ENCODE assay signal across 25 cellular contexts in the genomic region with DNA sequence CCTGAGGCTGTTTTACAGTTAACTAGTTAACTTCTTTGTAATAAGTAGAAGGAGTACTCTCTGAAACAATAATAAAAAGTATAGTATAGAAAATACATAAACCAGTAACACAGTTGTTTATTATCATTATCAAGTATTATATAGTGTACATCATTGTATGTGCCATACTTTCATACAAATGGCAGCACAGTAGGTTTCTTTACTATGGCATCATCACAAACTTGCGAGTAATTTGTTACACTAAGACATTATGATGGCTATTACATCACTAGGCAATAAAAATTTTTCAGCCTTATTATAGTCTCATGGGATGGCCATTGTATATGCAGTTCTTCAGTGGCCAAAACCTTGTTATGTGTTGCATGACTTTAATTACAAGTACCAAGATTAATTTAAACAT.
"Had no signal": no experiment of that assay in that cellular context is flagged by ENCODE, and none has a peak within 500 bp of the region (broad histone marks: within the 10 kb centered on the region; RNA-seq: fewer than 3 reads in every experiment).

No MANE protein-coding gene starts in this region.

- H3K4me1 ChIP-seq: stomach, suprapubic skin, testis, thyroid gland, tibial artery, tibial nerve, transverse colon, upper lobe of left lung, uterus, vagina had no signal

- H3K4me3 ChIP-seq: stomach, suprapubic skin, testis, thoracic aorta, thyroid gland, tibial artery, tibial nerve, transverse colon, upper lobe of left lung, uterus, vagina had no signal

- H3K9me3 ChIP-seq: stomach, suprapubic skin, testis, thoracic aorta, thyroid gland, tibial artery, tibial nerve, transverse colon, upper lobe of left lung, uterus, vagina had no signal

- DNase-seq: stimulated activated CD4-positive, alpha-beta T cell treated with anti-CD3 and anti-CD28 coated beads, Interleukin-2, amount 100 ng/mL, for 48 hours; stimulated activated CD4-positive, alpha-beta T cell treated with anti-CD3 and anti-CD28 coated beads, Interleukin-4, amount 100 ng/mL, for 1 hour; stimulated activated CD4-positive, alpha-beta T cell treated with anti-CD3 and anti-CD28 coated beads, Interleukin-4, amount 100 ng/mL, for 24 hours; stimulated activated CD4-positive, alpha-beta T cell treated with anti-CD3 and anti-CD28 coated beads, Interleukin-4, amount 100 ng/mL, for 4 hours; stimulated activated CD8-positive, alpha-beta memory T cell treated with anti-CD3 and anti-CD28 coated beads, Interleukin-4, amount 100 ng/mL, for 48 hours; stimulated activated naive B cell treated with anti-CD40 and anti-IgM and Interleukin-4, amounts not matched to agents 10 μg/mL and 1 μg/mL and 100 μg/mL, for 72 hours; stimulated activated naive CD4-positive, alpha-beta T cell; stimulated activated naive CD4-positive, alpha-beta T cell treated with Interleukin-2 at 50 U/mL for 16 hours; stimulated activated naive CD8-positive, alpha-beta T cell treated with anti-CD3 and anti-CD28 coated beads, Interleukin-15, amount 100 ng/mL, for 72 hours; stimulated activated naive CD8-positive, alpha-beta T cell treated with anti-CD3 and anti-CD28 coated beads, Interleukin-15, Interleukin-2, amounts not matched to agents 100 U/mL and 50 U/mL, for 24 hours; stomach; substantia nigra; testis; thyroid gland; tibial artery; transverse colon; trophoblast cell; upper lobe of left lung; uterus had no signal

- ATAC-seq: stimulated activated effector memory CD8-positive, alpha-beta T cell treated with anti-CD3 and anti-CD28 coated beads, Interleukin-12 subunit alpha, Interleukin-12 subunit beta, amount 100 ng/mL, for 72 hours; stimulated activated memory B cell treated with anti-CD40 and anti-IgM and Interleukin-4, amounts not matched to agents 10 μg/mL and 1 μg/mL and 100 μg/mL, for 72 hours; stimulated activated naive B cell treated with anti-CD40 and anti-IgM and Interleukin-4, amounts not matched to agents 10 μg/mL and 1 μg/mL and 100 μg/mL, for 72 hours; stimulated activated naive CD8-positive, alpha-beta T cell treated with anti-CD3 and anti-CD28 coated beads, Interleukin-15, amount 100 ng/mL, for 72 hours; stimulated activated naive CD8-positive, alpha-beta T cell treated with anti-CD3 and anti-CD28 coated beads, Interleukin-15, Interleukin-2, amounts not matched to agents 100 U/mL and 50 U/mL, for 24 hours had no signal

- H3K27ac ChIP-seq: stomach, suprapubic skin, testis, thoracic aorta, thyroid gland, tibial artery, tibial nerve, transverse colon, upper lobe of left lung, uterus, vagina had no signal

- H3K36me3 ChIP-seq: stomach, suprapubic skin, thoracic aorta, thyroid gland, tibial artery, tibial nerve, transverse colon, upper lobe of left lung, uterus, vagina had no signal

- H3K27me3 ChIP-seq: stomach, suprapubic skin, testis, thyroid gland, tibial artery, tibial nerve, transverse colon, upper lobe of left lung, uterus, vagina had no signal
